ENCODE assay signal across 6 cellular contexts in genomic region chr19:48713041-48713863, GRCh38. TPM values are rescaled to one million over a fixed set of nuclear protein-coding genes. Genes with fewer than 3 reads are reported as not detected.
DNase-seq lines count a peak whose midpoint lies in the region; ATAC-seq lines count a peak whose summit lies in the region.

No MANE protein-coding gene starts in this region.

- H3K9me3 ChIP-seq in SJSA1 (replicated peaks) (no peaks in the 10 kb centered on the region), iPS-15b (ENCODE audit: control insufficient read depth, insufficient read depth, low read length) (no peaks in the 10 kb centered on the region)

- no peak overlapping the region for H3K27ac ChIP-seq in SJSA1

- peak overlapping the region; percentile 47 for H3K9ac ChIP-seq in iPS-15b (ENCODE audit: low read depth, low read length)

- no peaks in the 10 kb centered on the region for H3K27me3 ChIP-seq in SJSA1 (replicated peaks)
- H3K27me3 ChIP-seq in iPS-15b (ENCODE audit: control insufficient read depth, insufficient read depth, low read length), result no peaks in the 10 kb centered on the region

- ATAC-seq in GM21367 (IDR thresholded peaks at IDR 0.05; ENCODE audit: unreplicated experiment), result no peak

- no peaks in the 10 kb centered on the region for H3K36me3 ChIP-seq in SJSA1
- H3K36me3 ChIP-seq in iPS-15b (ENCODE audit: control insufficient read depth, insufficient read depth, low read length), result no peaks in the 10 kb centered on the region

- H3K4me1 ChIP-seq in SJSA1 (replicated peaks) (peaks cover 15% of the 10 kb centered on the region), iPS-15b (ENCODE audit: control insufficient read depth, insufficient read depth, low read length) (peaks cover 5% of the 10 kb centered on the region)

- no peak for DNase-seq in SJSA1 (ENCODE audit: low read depth in 1 of 2, low spot score in 2 of 2)
- no peak for DNase-seq in activated gamma-delta T cell treated with Interleukin-2 at 50 U/mL for 16 hours
- no peak for DNase-seq in activated CD8-positive, alpha-beta memory T cell treated with anti-CD3 and anti-CD28 coated beads, Interleukin-2, amount 50 U/mL, for 48 hours

- H3K4me3 ChIP-seq in GM08714 (ENCODE audit: low read length), result peak overlapping the region; percentile 70
- peak overlapping the region; percentile 57 for H3K4me3 ChIP-seq in SJSA1
- H3K4me3 ChIP-seq in iPS-15b (ENCODE audit: low read depth, low read length), result peak overlapping the region; percentile 93

RNA-seq across cellular contexts. Expression of gene MAMSTR, which starts 6.3 kb away (rescaled TPM):
- 0.16 TPM in 1 of 2 replicates, not detected in the other for total RNA-seq in SJSA1 (2014; rRNA removed; shearing (Covaris generic))

RNA-seq across cellular contexts. Expression of gene FUT2, which starts 17.5 kb away (rescaled TPM):
- total RNA-seq in SJSA1 (2014; rRNA removed; shearing (Covaris generic)), result not detected in 2 replicates

RNA-seq across cellular contexts. Expression of gene RASIP1, which starts 27.2 kb away (rescaled TPM):
- total RNA-seq in SJSA1 (2014; rRNA removed; shearing (Covaris generic)), result 0.21 and 0.53 TPM in 2 replicates

RNA-seq across cellular contexts. Expression of gene IZUMO1, which starts 33.5 kb away (rescaled TPM):
- not detected in 2 replicates for total RNA-seq in SJSA1 (2014; rRNA removed; shearing (Covaris generic))

RNA-seq across cellular contexts. Expression of gene FUT1, which starts 39.2 kb away (rescaled TPM):
- not detected in 2 replicates for total RNA-seq in SJSA1 (2014; rRNA removed; shearing (Covaris generic))
